8 cellular contexts compared by ENCODE assay signal in the genomic region with DNA sequence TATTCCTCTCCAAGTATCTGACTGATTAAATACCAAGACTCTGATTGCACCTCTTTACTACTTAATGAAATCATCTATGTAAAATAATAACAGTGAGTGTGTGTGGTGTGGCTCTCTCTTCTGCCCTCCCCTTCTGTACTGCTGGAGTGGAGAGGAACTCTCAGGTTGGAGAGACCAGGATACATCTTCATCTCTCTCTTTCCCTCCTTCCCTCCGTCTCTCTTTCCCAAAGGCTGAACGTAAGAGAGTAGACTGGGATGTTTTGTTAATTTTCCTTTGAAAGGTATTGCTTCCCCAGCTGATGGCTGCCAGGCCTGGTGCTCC. TPM values are rescaled to one million over a fixed set of nuclear protein-coding genes. Genes with fewer than 3 reads are reported as not detected.
DNase-seq lines count a peak whose midpoint lies in the region; ATAC-seq and TF ChIP-seq lines count a peak whose summit lies in the region.
"Had no signal": no experiment of that assay in that cellular context is flagged by ENCODE, and none has a peak within 500 bp of the region (broad histone marks: within the 10 kb centered on the region; RNA-seq: fewer than 3 reads in every experiment).

No MANE protein-coding gene starts in this region.

- H4K20me1 ChIP-seq in neural progenitor cell (ENCODE audit: low read depth): no peaks in the 10 kb centered on the region

- H3K4me3 Mint-ChIP-seq in Caco-2 (ENCODE audit: unreplicated experiment) (peak overlapping the region; percentile 75), neural progenitor cell (peak overlapping the region; percentile 65)
- H3K4me3 Mint-ChIP-seq in effector memory CD8-positive, alpha-beta T cell: peak overlapping the region; percentile 13 to 52

- no peaks in the 10 kb centered on the region for H3F3A ChIP-seq in neural progenitor cell (ENCODE audit: low read depth)

- no peak overlapping the region for H4K91ac ChIP-seq in trophoblast cell (ENCODE audit: low read depth, low read length)

- no peak overlapping the region for H2BK120ac ChIP-seq in trophoblast cell (ENCODE audit: insufficient read depth, low read length, poor library complexity)

- H3K18ac ChIP-seq in trophoblast cell (ENCODE audit: low read length): no peak overlapping the region

- POLR2A ChIA-PET in Caco-2 (lab: Charles Lee) (interaction anchor here (0.6 to 1.0 kb wide), 2 partner anchors 10 to 1543 kb away, joined by 4 read pairs; a partner anchor contains a TSS), Panc1 (lab: Charles Lee) (no interaction called here)

- peaks cover 25% of the 10 kb centered on the region for H3K27me3 Mint-ChIP-seq in Caco-2 (ENCODE audit: insufficient read depth, unreplicated experiment)
- H3K27me3 Mint-ChIP-seq in effector memory CD8-positive, alpha-beta T cell: peaks cover 68 to 79% of the 10 kb centered on the region in 2 donors
- peaks cover 8% of the 10 kb centered on the region for H3K27me3 Mint-ChIP-seq in neural progenitor cell (ENCODE audit: insufficient read depth, low read depth)

- peak overlapping the region; percentile 77 for H3K4me2 ChIP-seq in neural progenitor cell
- no peak overlapping the region for H3K4me2 ChIP-seq in trophoblast cell (ENCODE audit: low read length)

- no TSS peak for BruUV-seq in Caco-2 (replicated peaks; lab: Mats Ljungman, UMichigan)
- no TSS peak for BruUV-seq in Panc1 (replicated peaks; lab: Mats Ljungman, UMichigan)

- H3K9ac ChIP-seq in neural progenitor cell (no peak overlapping the region), trophoblast cell (ENCODE audit: low read length) (no peak overlapping the region)

- H3K4ac ChIP-seq in trophoblast cell (ENCODE audit: low read depth, low read length): no peak overlapping the region

- H3K27ac ChIP-seq in Panc1 (ENCODE audit: low read length) (no peak overlapping the region), neural progenitor cell (no peak overlapping the region), trophoblast cell (ENCODE audit: low read depth, low read length) (no peak overlapping the region)

- H2AFZ ChIP-seq in neural progenitor cell (replicated peaks): peak overlapping the region; percentile 99
- H2AFZ ChIP-seq in trophoblast cell (ENCODE audit: insufficient read depth, low read length, poor library complexity): no peak overlapping the region

- no peak overlapping the region for H4K12ac ChIP-seq in trophoblast cell (ENCODE audit: low read depth, low read length)

- H3K36me3 Mint-ChIP-seq in Caco-2 (ENCODE audit: insufficient read depth, unreplicated experiment) (no peaks in the 10 kb centered on the region), neural progenitor cell (no peaks in the 10 kb centered on the region)
- H3K36me3 Mint-ChIP-seq in effector memory CD8-positive, alpha-beta T cell (ENCODE audit: insufficient read depth): no peaks in the 10 kb centered on the region

- H3K4me3 ChIP-seq in Caco-2 (ENCODE audit: low read depth, low read length) (no peak overlapping the region; the same call in 1 of the 2 replicates), Panc1 (ENCODE audit: low read depth in 2 of 2, low read length in 2 of 2) (peak overlapping the region in 1 of 2 experiments; percentile 43; a peak in 3 of 4 replicates), neural progenitor cell (peak overlapping the region; percentile 45), trophoblast cell (ENCODE audit: low read depth, low read length) (no peak overlapping the region)

- in situ Hi-C loops in Panc1 (cut with HindIII; ENCODE audit: low pct_unique_long_range_greater_than_20kb, low sequenced_read_pairs): no loop called here

- H3K9me3 ChIP-seq in Caco-2: no peaks in the 10 kb centered on the region
- H3K9me3 ChIP-seq in Panc1 (ENCODE audit: control insufficient read depth, insufficient read depth, low read depth, low read length): no peaks in the 10 kb centered on the region
- no peaks in the 10 kb centered on the region for H3K9me3 ChIP-seq in neural progenitor cell (ENCODE audit: low read depth)
- H3K9me3 ChIP-seq in trophoblast cell (ENCODE audit: insufficient read depth, low read depth, low read length): no peaks in the 10 kb centered on the region

- no peak overlapping the region for H3K27ac Mint-ChIP-seq in Caco-2 (ENCODE audit: unreplicated experiment)
- no peak overlapping the region for H3K27ac Mint-ChIP-seq in effector memory CD8-positive, alpha-beta T cell
- H3K27ac Mint-ChIP-seq in neural progenitor cell: no peak overlapping the region

- intact Hi-C loops in Caco-2 (cut with micrococcal nuclease; ENCODE audit: unreplicated experiment): loop anchor here (1.0 kb wide), 1 partner anchor 61 kb away; no protein-coding TSS in a partner anchor
- intact Hi-C loops in Panc1 (cut with micrococcal nuclease; ENCODE audit: unreplicated experiment): no loop called here

- no peak overlapping the region for H2AK5ac ChIP-seq in trophoblast cell (ENCODE audit: low read length)

- no peak overlapping the region for H4K8ac ChIP-seq in trophoblast cell (ENCODE audit: low read depth, low read length)

- H2BK5ac ChIP-seq in trophoblast cell (ENCODE audit: low read depth, low read length, poor library complexity): no peak overlapping the region

- H3K79me1 ChIP-seq in trophoblast cell (ENCODE audit: low read length): no peaks in the 10 kb centered on the region

- H3K4me1 ChIP-seq in Caco-2 (no peaks in the 10 kb centered on the region), Panc1 (ENCODE audit: control insufficient read depth, insufficient read depth, low read length) (no peaks in the 10 kb centered on the region; the same call in 1 of the 2 replicates), neural progenitor cell (no peaks in the 10 kb centered on the region), trophoblast cell (ENCODE audit: control insufficient read depth in 1 of 2, insufficient read depth in 2 of 2, low read length in 2 of 2) (no peaks in the 10 kb centered on the region)

- TF ChIP-seq CTCF in Caco-2 (IDR thresholded peaks at IDR 0.05; ENCODE audit: insufficient read depth in 1 of 2, low read depth in 1 of 2, low read length in 1 of 2, severe bottlenecking in 1 of 2, unreplicated experiment in 1 of 2): no peak
- peak; percentile 39; the same call in 1 of the 2 replicates for TF ChIP-seq CTCF in Panc1 (IDR thresholded peaks at IDR 0.05)
- TF ChIP-seq CTCF in neural progenitor cell (IDR thresholded peaks at IDR 0.05): no peak

- H2BK12ac ChIP-seq in trophoblast cell (ENCODE audit: low read length): no peak overlapping the region

- no peaks in the 10 kb centered on the region for H3K36me3 ChIP-seq in Caco-2 (ENCODE audit: control insufficient read depth, insufficient read depth, low read length)
- H3K36me3 ChIP-seq in Panc1 (ENCODE audit: control insufficient read depth, insufficient read depth, low read length): no peaks in the 10 kb centered on the region
- no peaks in the 10 kb centered on the region for H3K36me3 ChIP-seq in neural progenitor cell
- H3K36me3 ChIP-seq in trophoblast cell (ENCODE audit: control insufficient read depth in 1 of 2, insufficient read depth in 2 of 2, low read length in 2 of 2): no peaks in the 10 kb centered on the region

- no peaks in the 10 kb centered on the region for H3K9me3 Mint-ChIP-seq in Caco-2 (ENCODE audit: unreplicated experiment)
- no peaks in the 10 kb centered on the region for H3K9me3 Mint-ChIP-seq in effector memory CD8-positive, alpha-beta T cell
- H3K9me3 Mint-ChIP-seq in neural progenitor cell: no peaks in the 10 kb centered on the region

- H3K4me1 Mint-ChIP-seq in Caco-2 (ENCODE audit: low read depth, unreplicated experiment) (no peaks in the 10 kb centered on the region), neural progenitor cell (no peaks in the 10 kb centered on the region)
- peaks cover 10 to 12% of the 10 kb centered on the region in 2 donors for H3K4me1 Mint-ChIP-seq in effector memory CD8-positive, alpha-beta T cell (ENCODE audit: low read depth in 2 of 2)

- no peak overlapping the region for H3K14ac ChIP-seq in trophoblast cell (ENCODE audit: low read length)

- CTCF ChIA-PET in Caco-2 (lab: Charles Lee): interaction anchor here (0.5 to 1.3 kb wide), 5 partner anchors 10 to 113 kb away, joined by 3 to 9 read pairs (median 5); a partner anchor contains a TSS
- CTCF ChIA-PET in Panc1 (lab: Charles Lee): interaction anchor here (1.0 kb wide), 2 partner anchors 60 to 123 kb away, joined by 3 to 4 read pairs; no protein-coding TSS in a partner anchor

- H3K79me2 ChIP-seq in neural progenitor cell (ENCODE audit: low read depth): no peaks in the 10 kb centered on the region
- H3K79me2 ChIP-seq in trophoblast cell (ENCODE audit: control insufficient read depth, insufficient read depth, low read length, poor library complexity): no peaks in the 10 kb centered on the region

- peak; percentile 50 for ATAC-seq in Panc1
- no peak for ATAC-seq in effector memory CD8-positive, alpha-beta T cell (replicated peaks)

- no peaks in the 10 kb centered on the region for H3K27me3 ChIP-seq in Caco-2 (replicated peaks; ENCODE audit: control insufficient read depth, insufficient read depth, low read length)
- H3K27me3 ChIP-seq in Panc1 (ENCODE audit: control insufficient read depth, insufficient read depth, low read length): peaks cover 38% of the 10 kb centered on the region
- H3K27me3 ChIP-seq in neural progenitor cell: peaks cover 16% of the 10 kb centered on the region
- no peaks in the 10 kb centered on the region for H3K27me3 ChIP-seq in trophoblast cell (ENCODE audit: insufficient read depth, low read length)

- WGBS in trophoblast cell (ENCODE audit: extremely low coverage, insufficient coverage, insufficient read length): no CpG with 5 or more reads among the region's 2 CpGs

- no peak for DNase-seq in Caco-2
- no peak for DNase-seq in Panc1 (ENCODE audit: low read depth, low spot score)
- DNase-seq in effector memory CD8-positive, alpha-beta T cell: no peak
- no peak for DNase-seq in neural progenitor cell (ENCODE audit: low spot score)
- no peak for DNase-seq in stimulated activated CD4-positive, alpha-beta T cell treated with anti-CD3 and anti-CD28 coated beads, Interleukin-2, amount 100 ng/mL, for 24 hours
- DNase-seq in trophoblast cell: no peak
- DNase-seq in NCI-H146 treated with DMSO at 0.1 percent for 48 hours (lab: John Stamatoyannopoulos, UW; ENCODE audit: unreplicated experiment): no peak

- no peak overlapping the region for H3K23ac ChIP-seq in trophoblast cell (ENCODE audit: low read length)

RNA-seq across cellular contexts. Expression of a gene that starts 0.3 kb away (rescaled TPM):
- total RNA-seq in Caco-2 (2022) (0.27 TPM in 1 of 2 replicates, not detected in the other), Panc1 (2021; ENCODE audit: unreplicated experiment) (not detected), neural progenitor cell (ENCODE audit: low replicate concordance) (0.34 TPM in 1 of 2 replicates, not detected in the other)
- polyA plus RNA-seq in Panc1 (2012; ENCODE audit: insufficient read length): not detected
- polyA plus RNA-seq in trophoblast cell (2013): not detected in 2 replicates

RNA-seq across cellular contexts. Expression of a gene that starts 10.4 kb away (rescaled TPM):
- 22.5 and 25.6 TPM in 2 replicates for total RNA-seq in Caco-2 (2022)
- 28.1 TPM for total RNA-seq in Panc1 (2021; ENCODE audit: unreplicated experiment)
- polyA plus RNA-seq in Panc1 (2012; ENCODE audit: insufficient read length): 23.6 TPM
- total RNA-seq in neural progenitor cell (ENCODE audit: low replicate concordance): 0.03 TPM in 1 of 2 replicates, not detected in the other
- polyA plus RNA-seq in trophoblast cell (2013): 0.56 and 0.67 TPM in 2 replicates
- total RNA-seq: SK-MEL-5 had no signal

RNA-seq across cellular contexts. Expression of a gene that starts 46.1 kb away (rescaled TPM):
- total RNA-seq in Caco-2 (2022): not detected in 2 replicates
- 0.49 TPM for total RNA-seq in Panc1 (2021; ENCODE audit: unreplicated experiment)
- polyA plus RNA-seq in Panc1 (2012; ENCODE audit: insufficient read length): not detected
- total RNA-seq in neural progenitor cell (ENCODE audit: low replicate concordance): not detected in 2 replicates
- polyA plus RNA-seq in trophoblast cell (2013): not detected in 2 replicates

RNA-seq across cellular contexts. Expression of a gene that starts 52.9 kb away (rescaled TPM):
- total RNA-seq in Caco-2 (2022): not detected in 2 replicates
- total RNA-seq in Panc1 (2021; ENCODE audit: unreplicated experiment): not detected
- not detected for polyA plus RNA-seq in Panc1 (2012; ENCODE audit: insufficient read length)
- total RNA-seq in neural progenitor cell (ENCODE audit: low replicate concordance): not detected in 2 replicates
- polyA plus RNA-seq in trophoblast cell (2013): not detected in 2 replicates
- total RNA-seq: SK-MEL-5 had no signal

Comparison
In these comparisons a context has a peak if more than half of its experiments do, and no peak if none do; other contexts are left out.
1. RNA of a gene that starts 10.4 kb away (total RNA-seq): 28.1 TPM in Panc1 (single experiment) and 22.5 to 25.6 TPM in Caco-2; 0.03 TPM in neural progenitor cell; every median in the first group is over 10 times any median in the second.
2. Peak in every context shown above with its lines, with median percentiles within 50 percentile points of each other: H3K4me3 Mint-ChIP-seq.